In the genomic region with DNA sequence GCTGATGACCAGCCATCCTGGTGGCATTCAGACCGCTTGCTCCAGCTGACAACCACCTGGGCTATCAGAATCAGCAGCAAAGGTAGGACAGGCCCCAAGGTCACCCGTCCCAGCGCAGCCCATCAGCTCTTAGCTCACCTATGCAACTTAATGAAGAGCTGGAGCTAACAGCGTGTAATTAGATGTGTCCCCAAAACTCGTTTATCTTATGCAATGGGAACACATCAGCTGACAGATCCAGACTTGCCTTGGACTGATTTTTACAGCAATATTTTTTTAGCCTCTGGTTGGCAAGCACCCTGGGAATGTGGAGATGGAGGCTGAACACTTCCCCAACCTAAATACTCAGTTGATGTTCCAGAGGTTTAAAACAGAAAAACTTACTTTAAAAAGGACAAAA, we compare ENCODE assay signal across 14 cellular contexts.
DNase-seq lines count a peak whose midpoint lies in the region; ATAC-seq and TF ChIP-seq lines count a peak whose summit lies in the region.
"Had no signal": no experiment of that assay in that cellular context is flagged by ENCODE, and none has a peak within 500 bp of the region (broad histone marks: within the 10 kb centered on the region; RNA-seq: fewer than 3 reads in every experiment).

No MANE protein-coding gene starts in this region.

- no peak for TF ChIP-seq POLR2A in body of pancreas (IDR thresholded peaks at IDR 0.05)

- 21 to 31% methylated on average over 5 of the region's 5 CpGs for WGBS in body of pancreas, 2 donors
- 69% methylated on average over 5 of the region's 5 CpGs for WGBS in right cardiac atrium

- H3K27ac Mint-ChIP-seq in CD14-positive monocyte: peak overlapping the region in 4 of 7 donors; percentile 45 to 67 (median 60)
- H3K27ac Mint-ChIP-seq: activated CD4-positive, alpha-beta memory T cell treated with anti-CD3 and anti-CD28 coated beads for 36 hours had no signal

- H3K9me3 ChIP-seq in body of pancreas (no peaks in the 10 kb centered on the region), right cardiac atrium (ENCODE audit: control insufficient read depth, low read length) (no peaks in the 10 kb centered on the region), skeletal muscle satellite cell (replicated peaks; ENCODE audit: low read length) (no peaks in the 10 kb centered on the region)

- TF ChIP-seq CTCF in CD14-positive monocyte (IDR thresholded peaks at IDR 0.05) (no peak), body of pancreas (IDR thresholded peaks at IDR 0.05) (no peak)

- no peak overlapping the region for H3K4me2 ChIP-seq in skeletal muscle satellite cell (ENCODE audit: low read length)

- H3K27me3 ChIP-seq in body of pancreas: no peaks in the 10 kb centered on the region
- H3K27me3 ChIP-seq in right cardiac atrium (ENCODE audit: control insufficient read depth, insufficient read depth): no peaks in the 10 kb centered on the region
- H3K27me3 ChIP-seq in skeletal muscle satellite cell (ENCODE audit: control insufficient read depth, insufficient read depth, low read length): no peaks in the 10 kb centered on the region
- H3K27me3 ChIP-seq: BE2C had no signal

- ATAC-seq in body of pancreas: no peak
- ATAC-seq in right cardiac atrium: peak in 1 of 2 donors; percentile 2
- ATAC-seq in GM21360 (IDR thresholded peaks at IDR 0.05; ENCODE audit: unreplicated experiment): no peak
- ATAC-seq: activated naive CD4-positive, alpha-beta T cell treated with anti-CD3 and anti-CD28 coated beads, Interleukin-2, amount 50 U/mL, for 72 hours had no signal

- no peak for DNase-seq in CD14-positive monocyte (ENCODE audit: low spot score)
- peak in 3 of 4 donors; percentile 47 to 61 (median 52) for DNase-seq in body of pancreas
- no peak for DNase-seq in right cardiac atrium
- DNase-seq in activated gamma-delta T cell treated with Interleukin-2 at 50 U/mL for 16 hours: no peak
- DNase-seq in OCI-M2 (lab: John Stamatoyannopoulos, UW; ENCODE audit: unreplicated experiment): no peak
- no peak for DNase-seq in GM19238 (ENCODE audit: insufficient read length, low spot score)
- DNase-seq: activated CD4-positive, alpha-beta memory T cell treated with anti-CD3 and anti-CD28 coated beads for 36 hours; BE2C; effector memory CD4-positive, alpha-beta T cell; GOT3; NCI-H510A treated with DMSO at 0.1 percent for 48 hours had no signal

- H3K4me1 ChIP-seq in body of pancreas: peaks cover 86% of the 10 kb centered on the region
- H3K4me1 ChIP-seq in right cardiac atrium (ENCODE audit: control insufficient read depth, insufficient read depth, low read length): peaks cover 38% of the 10 kb centered on the region
- H3K4me1 ChIP-seq in skeletal muscle satellite cell (ENCODE audit: control insufficient read depth, insufficient read depth, low read length): peaks cover 59% of the 10 kb centered on the region
- H3K4me1 ChIP-seq: BE2C had no signal

- H3K36me3 ChIP-seq in body of pancreas (replicated peaks in 1 of 2; ENCODE audit: insufficient read depth in 1 of 2, low read depth in 2 of 2): no peaks in the 10 kb centered on the region
- no peaks in the 10 kb centered on the region for H3K36me3 ChIP-seq in skeletal muscle satellite cell (ENCODE audit: insufficient read depth, low read length)
- H3K36me3 ChIP-seq: BE2C had no signal

- H3K27ac ChIP-seq in body of pancreas (peak overlapping the region; percentile 81 to 92 (median 90)), right cardiac atrium (ENCODE audit: low read length) (peak overlapping the region; percentile 73)

- peaks cover 0 to 2% (median 0%) of the 10 kb centered on the region in 7 donors for H3K9me3 Mint-ChIP-seq in CD14-positive monocyte
- H3K9me3 Mint-ChIP-seq: activated CD4-positive, alpha-beta memory T cell treated with anti-CD3 and anti-CD28 coated beads for 36 hours; activated naive CD4-positive, alpha-beta T cell treated with anti-CD3 and anti-CD28 coated beads, Interleukin-2, amount 50 U/mL, for 72 hours had no signal

- peak overlapping the region; percentile 48 for H3K9ac ChIP-seq in skeletal muscle satellite cell (ENCODE audit: low read depth, low read length)

- H3K27me3 Mint-ChIP-seq in CD14-positive monocyte (ENCODE audit: low read depth in 3 of 3): peaks cover 0 to 2% (median 2%) of the 10 kb centered on the region in 3 donors
- H3K27me3 Mint-ChIP-seq: activated CD4-positive, alpha-beta memory T cell treated with anti-CD3 and anti-CD28 coated beads for 36 hours had no signal

- peaks cover 64% of the 10 kb centered on the region for H3K4me1 Mint-ChIP-seq in CD14-positive monocyte

- H3K4me3 ChIP-seq in body of pancreas: no peak overlapping the region
- no peak overlapping the region for H3K4me3 ChIP-seq in right cardiac atrium (ENCODE audit: low read length)
- H3K4me3 ChIP-seq in skeletal muscle satellite cell (ENCODE audit: low read length): no peak overlapping the region

- no peak overlapping the region for H3K4me3 Mint-ChIP-seq in CD14-positive monocyte
- H3K4me3 Mint-ChIP-seq: activated CD4-positive, alpha-beta memory T cell treated with anti-CD3 and anti-CD28 coated beads for 36 hours had no signal

- intact Hi-C loops in CD14-positive monocyte (cut with micrococcal nuclease): loop anchor here in 1 of 2 donors (2.0 to 10.0 kb wide), 2 partner anchors 22 to 216 kb away; a partner anchor contains a TSS
- intact Hi-C loops in body of pancreas (cut with DNase I): no loop called here
- intact Hi-C loops in right cardiac atrium (cut with DNase I): no loop called here

- peaks cover 34 to 49% of the 10 kb centered on the region in 2 donors for H3K36me3 Mint-ChIP-seq in CD14-positive monocyte
- H3K36me3 Mint-ChIP-seq: activated naive CD4-positive, alpha-beta T cell treated with anti-CD3 and anti-CD28 coated beads, Interleukin-2, amount 50 U/mL, for 72 hours had no signal

Comparison
In these comparisons a context has a peak if more than half of its experiments do, and no peak if none do; other contexts are left out.
1. DNase-seq: peak in body of pancreas (3 of 4); none in CD14-positive monocyte (single experiment), right cardiac atrium (0 of 3), activated gamma-delta T cell treated with Interleukin-2 at 50 U/mL for 16 hours (single experiment), OCI-M2 (single experiment) and GM19238 (single experiment).